Comparison of ENCODE assay signal across 36 cellular contexts in the genomic region with DNA sequence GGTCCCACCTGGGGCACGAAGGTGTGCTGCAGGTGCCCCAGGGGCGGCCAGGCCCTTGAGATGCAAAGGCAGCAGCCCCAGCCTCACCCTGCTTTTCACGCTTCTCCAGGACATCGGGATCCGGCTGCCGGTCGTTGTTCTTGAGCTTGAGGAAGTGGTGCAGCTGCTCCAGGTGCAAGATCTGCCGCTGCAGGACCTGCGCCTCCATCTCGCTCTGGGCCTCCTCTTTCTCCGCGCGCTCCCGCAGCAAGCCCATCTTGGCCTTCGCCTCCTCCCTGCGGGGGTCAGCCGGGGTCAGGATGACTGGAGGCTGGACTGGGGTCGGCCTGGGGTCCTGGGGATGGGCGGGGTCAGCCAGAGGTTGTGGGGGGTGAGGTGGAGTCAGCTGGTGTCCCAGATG. TPM values are rescaled to one million over a fixed set of nuclear protein-coding genes. Genes with fewer than 3 reads are reported as not detected.
"Had no signal": no experiment of that assay in that cellular context is flagged by ENCODE, and none has a peak within 500 bp of the region (broad histone marks: within the 10 kb centered on the region; RNA-seq: fewer than 3 reads in every experiment).

No MANE protein-coding gene starts in this region.

- H3K4me1 Mint-ChIP-seq: activated B cell treated with CpG ODN at 0.5 μM for 24 hours; activated CD8-positive, alpha-beta memory T cell treated with anti-CD3 and anti-CD28 coated beads, Interleukin-2, amount 10 ng/mL, durations not matched to agents 7 days and 5 days; activated naive CD4-positive, alpha-beta T cell treated with anti-CD3 and anti-CD28 coated beads, Interleukin-2, amount 50 U/mL, for 24 hours; activated naive CD8-positive, alpha-beta T cell treated with anti-CD3 and anti-CD28 coated beads for 36 hours; activated naive CD8-positive, alpha-beta T cell treated with anti-CD3 and anti-CD28 coated beads, Interleukin-2, amount 50 U/mL, for 24 hours had no signal

- H3K4me3 ChIP-seq: adrenal gland, body of pancreas, esophagus muscularis mucosa, gastroesophageal sphincter had no signal

- H3K4me1 ChIP-seq: adrenal gland, body of pancreas, gastroesophageal sphincter had no signal

- H3K4me3 Mint-ChIP-seq: activated B cell treated with CpG ODN at 0.5 μM for 24 hours; activated CD8-positive, alpha-beta memory T cell treated with anti-CD3 and anti-CD28 coated beads, Interleukin-2, amount 10 ng/mL, durations not matched to agents 7 days and 5 days; activated CD8-positive, alpha-beta T cell treated with anti-CD3 and anti-CD28 coated beads, Interleukin-2, amount 10 ng/mL, durations not matched to agents 7 days and 5 days; activated naive CD4-positive, alpha-beta T cell treated with anti-CD3 and anti-CD28 coated beads for 36 hours; activated naive CD4-positive, alpha-beta T cell treated with anti-CD3 and anti-CD28 coated beads, Interleukin-2, amount 50 U/mL, for 24 hours; activated naive CD8-positive, alpha-beta T cell treated with anti-CD3 and anti-CD28 coated beads for 36 hours; activated naive CD8-positive, alpha-beta T cell treated with anti-CD3 and anti-CD28 coated beads, Interleukin-2, amount 50 U/mL, for 24 hours; activated T-helper 1 cell treated with anti-CD3 and anti-CD28 coated beads, Interleukin-12 subunit alpha, Interleukin-12 subunit beta, Interleukin-2, Interleukin-4 antibody, amounts not matched to agents 30 ng/mL and 10 ng/mL and 1 ng/mL, durations not matched to agents 14 hours and 24 hours and 36 hours; effector memory CD8-positive, alpha-beta T cell; T-helper 17 cell; T-helper 2 cell treated with Interferon-gamma antibody and Interleukin-4, amounts not matched to agents 5 μg/mL and 100 μg/mL, for 36 hours had no signal

- H3K36me3 Mint-ChIP-seq: activated CD8-positive, alpha-beta memory T cell treated with anti-CD3 and anti-CD28 coated beads, Interleukin-2, amount 10 ng/mL, durations not matched to agents 7 days and 5 days; activated naive CD4-positive, alpha-beta T cell treated with anti-CD3 and anti-CD28 coated beads, Interleukin-2, amount 50 U/mL, for 24 hours; activated naive CD8-positive, alpha-beta T cell treated with anti-CD3 and anti-CD28 coated beads for 36 hours had no signal

- H3K27ac Mint-ChIP-seq: activated B cell treated with CpG ODN at 0.5 μM for 24 hours; activated CD8-positive, alpha-beta memory T cell treated with anti-CD3 and anti-CD28 coated beads, Interleukin-2, amount 10 ng/mL, durations not matched to agents 7 days and 5 days; activated CD8-positive, alpha-beta T cell treated with anti-CD3 and anti-CD28 coated beads, Interleukin-2, amount 10 ng/mL, durations not matched to agents 7 days and 5 days; activated naive CD4-positive, alpha-beta T cell treated with anti-CD3 and anti-CD28 coated beads for 36 hours; activated naive CD4-positive, alpha-beta T cell treated with anti-CD3 and anti-CD28 coated beads, Interleukin-2, amount 50 U/mL, for 24 hours; activated naive CD8-positive, alpha-beta T cell treated with anti-CD3 and anti-CD28 coated beads for 36 hours; activated naive CD8-positive, alpha-beta T cell treated with anti-CD3 and anti-CD28 coated beads, Interleukin-2, amount 50 U/mL, for 24 hours; activated T-helper 1 cell treated with anti-CD3 and anti-CD28 coated beads, Interleukin-12 subunit alpha, Interleukin-12 subunit beta, Interleukin-2, Interleukin-4 antibody, amounts not matched to agents 30 ng/mL and 10 ng/mL and 1 ng/mL, durations not matched to agents 14 hours and 24 hours and 36 hours; activated T-helper 2 cell treated with anti-CD3 and anti-CD28 coated beads, Interferon-gamma antibody, Interleukin-2, Interleukin-4, amounts not matched to agents 10 μg/mL and 5 μg/mL and 100 μg/mL, durations not matched to agents 14 hours and 24 hours and 36 hours; effector memory CD8-positive, alpha-beta T cell; T-helper 17 cell; T-helper 2 cell treated with Interferon-gamma antibody and Interleukin-4, amounts not matched to agents 5 μg/mL and 100 μg/mL, for 36 hours had no signal

- DNase-seq: activated B cell treated with CpG ODN at 0.5 μM for 24 hours; activated CD4-positive, alpha-beta T cell treated with anti-CD3 and anti-CD28 coated beads for 48 hours; activated CD4-positive, alpha-beta T cell treated with anti-CD3 and anti-CD28 coated beads, Interleukin-2, amount 50 U/mL, for 1 hour; activated CD4-positive, alpha-beta T cell treated with anti-CD3 and anti-CD28 coated beads, Interleukin-2, amount 50 U/mL, for 48 hours; activated CD8-positive, alpha-beta memory T cell treated with anti-CD3 and anti-CD28 coated beads, Interleukin-2, amount 10 ng/mL, durations not matched to agents 7 days and 5 days; activated CD8-positive, alpha-beta memory T cell treated with anti-CD3 and anti-CD28 coated beads, Interleukin-2, amount 50 U/mL, for 4 hours; activated CD8-positive, alpha-beta T cell treated with anti-CD3 and anti-CD28 coated beads, Interleukin-2, amount 10 ng/mL, durations not matched to agents 7 days and 5 days; activated effector memory CD4-positive, alpha-beta T cell treated with anti-CD3 and anti-CD28 coated beads, Interleukin-2, amount 50 U/mL, for 16 hours; activated naive CD4-positive, alpha-beta T cell treated with anti-CD3 and anti-CD28 coated beads for 36 hours; activated naive CD8-positive, alpha-beta T cell treated with anti-CD3 and anti-CD28 coated beads for 36 hours; activated naive CD8-positive, alpha-beta T cell treated with anti-CD3 and anti-CD28 coated beads, Interleukin-2, amount 50 U/mL, for 24 hours; activated T-cell treated with anti-CD3 and anti-CD28 coated beads, Interleukin-2, amount 50 U/mL, for 1 hour; activated T-cell treated with anti-CD3 and anti-CD28 coated beads, Interleukin-2, amount 50 U/mL, for 48 hours; adrenal gland; amygdala; aorta; body of pancreas; caudate nucleus; cortex of kidney; dermis blood vessel endothelial cell; effector CD4-positive, alpha-beta T cell; effector memory CD8-positive, alpha-beta T cell; erythroblast; foreskin melanocyte; T-helper 1 cell; T-helper 17 cell; T1000; WERI-Rb-1 had no signal

- H3K27me3 ChIP-seq: adrenal gland, body of pancreas, esophagus muscularis mucosa, gastroesophageal sphincter had no signal

- H3K9me3 Mint-ChIP-seq: activated B cell treated with CpG ODN at 0.5 μM for 24 hours; activated naive CD4-positive, alpha-beta T cell treated with anti-CD3 and anti-CD28 coated beads for 36 hours; activated naive CD4-positive, alpha-beta T cell treated with anti-CD3 and anti-CD28 coated beads, Interleukin-2, amount 50 U/mL, for 24 hours; activated naive CD8-positive, alpha-beta T cell treated with anti-CD3 and anti-CD28 coated beads for 36 hours; activated naive CD8-positive, alpha-beta T cell treated with anti-CD3 and anti-CD28 coated beads, Interleukin-2, amount 50 U/mL, for 24 hours; activated T-helper 1 cell treated with anti-CD3 and anti-CD28 coated beads, Interleukin-12 subunit alpha, Interleukin-12 subunit beta, Interleukin-2, Interleukin-4 antibody, amounts not matched to agents 30 ng/mL and 10 ng/mL and 1 ng/mL, durations not matched to agents 14 hours and 24 hours and 36 hours; activated T-helper 2 cell treated with anti-CD3 and anti-CD28 coated beads, Interferon-gamma antibody, Interleukin-2, Interleukin-4, amounts not matched to agents 10 μg/mL and 5 μg/mL and 100 μg/mL, durations not matched to agents 14 hours and 24 hours and 36 hours; effector memory CD8-positive, alpha-beta T cell; T-helper 2 cell treated with Interferon-gamma antibody and Interleukin-4, amounts not matched to agents 5 μg/mL and 100 μg/mL, for 36 hours had no signal

- H3K27me3 Mint-ChIP-seq: activated B cell treated with CpG ODN at 0.5 μM for 24 hours; activated naive CD4-positive, alpha-beta T cell treated with anti-CD3 and anti-CD28 coated beads, Interleukin-2, amount 50 U/mL, for 24 hours; activated naive CD8-positive, alpha-beta T cell treated with anti-CD3 and anti-CD28 coated beads for 36 hours; activated naive CD8-positive, alpha-beta T cell treated with anti-CD3 and anti-CD28 coated beads, Interleukin-2, amount 50 U/mL, for 24 hours; effector memory CD8-positive, alpha-beta T cell; T-helper 17 cell had no signal

- H3K27ac ChIP-seq: adrenal gland, body of pancreas, esophagus muscularis mucosa, gastroesophageal sphincter, WERI-Rb-1 had no signal

- ATAC-seq: activated CD4-positive, CD25-positive, alpha-beta regulatory T cell treated with anti-CD3 and anti-CD28 coated beads, Interleukin-2, amount 50 U/mL, for 24 hours; activated CD8-positive, alpha-beta memory T cell treated with anti-CD3 and anti-CD28 coated beads, Interleukin-2, amount 10 ng/mL, durations not matched to agents 7 days and 5 days; activated CD8-positive, alpha-beta T cell treated with anti-CD3 and anti-CD28 coated beads, Interleukin-2, amount 10 ng/mL, durations not matched to agents 7 days and 5 days; activated naive CD8-positive, alpha-beta T cell treated with anti-CD3 and anti-CD28 coated beads, Interleukin-2, amount 50 U/mL, for 24 hours; body of pancreas; effector memory CD8-positive, alpha-beta T cell; gastroesophageal sphincter; T-helper 17 cell had no signal

- H3K9me3 ChIP-seq: adrenal gland, body of pancreas, esophagus muscularis mucosa, gastroesophageal sphincter had no signal

RNA-seq across cellular contexts. Expression of gene ZNF114, which starts 34.0 kb away (rescaled TPM):
- total RNA-seq: activated naive CD4-positive, alpha-beta T cell treated with anti-CD3 and anti-CD28 coated beads for 36 hours; fibroblast of lung; T-helper 17 cell had no signal
- polyA plus RNA-seq: aorta had no signal
